Comparison of ENCODE assay signal across 19 cellular contexts in the genomic region with DNA sequence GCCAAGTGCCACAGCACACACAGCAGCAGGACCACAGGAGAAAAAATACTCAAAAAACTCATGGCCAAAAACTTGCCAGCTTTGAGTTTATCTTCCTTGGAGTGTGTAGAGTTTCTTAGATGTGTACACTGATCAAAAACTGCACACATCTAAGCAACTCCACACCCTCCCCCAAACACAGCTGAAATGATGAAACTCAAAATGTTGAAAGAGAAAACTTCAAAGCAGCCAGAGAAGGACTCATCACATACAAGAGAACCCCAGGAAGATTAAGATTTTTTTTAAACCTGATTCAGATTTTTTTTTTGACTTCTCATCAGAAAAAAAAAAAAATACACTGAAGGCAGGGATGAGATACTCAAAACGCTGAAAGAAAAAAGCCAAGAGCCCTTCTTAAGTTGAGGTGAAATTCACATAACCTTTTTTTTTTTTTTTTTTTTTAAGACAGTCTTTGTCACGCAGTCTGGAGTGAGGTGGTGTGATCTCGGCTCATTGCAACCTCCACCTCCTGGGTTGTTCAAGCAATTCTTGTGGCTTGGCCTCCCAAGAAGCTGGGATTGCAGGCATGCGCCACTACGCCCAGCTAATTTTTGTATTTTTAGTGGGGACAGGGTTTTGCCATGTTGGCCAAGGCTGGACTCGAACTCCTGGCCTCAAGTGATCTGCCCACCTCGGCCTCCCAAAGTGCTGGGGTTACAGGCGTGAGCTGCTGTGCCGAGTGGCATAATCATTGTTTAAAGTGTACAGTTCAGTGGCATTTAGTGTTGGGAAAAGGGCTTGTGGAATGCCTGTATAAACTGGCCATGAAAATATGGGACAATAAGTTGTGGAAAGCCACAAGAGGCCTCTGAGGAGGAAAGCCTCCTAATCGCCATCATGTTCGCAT. TPM values are rescaled to one million over a fixed set of nuclear protein-coding genes. Genes with fewer than 3 reads are reported as not detected.
DNase-seq lines count a peak whose midpoint lies in the region; ATAC-seq and TF ChIP-seq lines count a peak whose summit lies in the region.
"Had no signal": no experiment of that assay in that cellular context is flagged by ENCODE, and none has a peak within 500 bp of the region (broad histone marks: within the 10 kb centered on the region; RNA-seq: fewer than 3 reads in every experiment).

No MANE protein-coding gene starts in this region.

- H3K27ac ChIP-seq in DND-41 (ENCODE audit: low read length) = no peak overlapping the region
- H3K27ac ChIP-seq: BLaER1, epithelial cell of prostate, KMS-11, vagina, VCaP had no signal

- H3K9ac ChIP-seq in DND-41 (ENCODE audit: low read depth, low read length) = no peak overlapping the region
- H3K9ac ChIP-seq: BLaER1, KMS-11 had no signal

- peaks cover 34% of the 10 kb centered on the region for H3K36me3 ChIP-seq in DND-41 (ENCODE audit: insufficient read depth, low read length)

- H3K9me3 ChIP-seq in DND-41 (ENCODE audit: insufficient read depth, low read length, severe bottlenecking) = no peaks in the 10 kb centered on the region
- H3K9me3 ChIP-seq: BLaER1, vagina had no signal

- H3K79me2 ChIP-seq in DND-41 (ENCODE audit: insufficient read depth, low read length) = no peaks in the 10 kb centered on the region

- no peaks in the 10 kb centered on the region for H3K4me1 ChIP-seq in DND-41 (ENCODE audit: insufficient read depth, low read length)
- H3K4me1 ChIP-seq: vagina had no signal

- no peaks in the 10 kb centered on the region for H3K27me3 Mint-ChIP-seq in activated CD8-positive, alpha-beta T cell treated with anti-CD3 and anti-CD28 coated beads, Interleukin-2, amount 10 ng/mL, durations not matched to agents 7 days and 5 days (ENCODE audit: low read depth)
- H3K27me3 Mint-ChIP-seq: activated CD8-positive, alpha-beta memory T cell treated with anti-CD3 and anti-CD28 coated beads, Interleukin-2, amount 10 ng/mL, durations not matched to agents 7 days and 5 days; activated naive CD8-positive, alpha-beta T cell had no signal

- H3K4me2 ChIP-seq in DND-41 (ENCODE audit: insufficient read depth, low read length) = no peak overlapping the region
- H3K4me2 ChIP-seq: BLaER1, KMS-11 had no signal

- H3K4me1 Mint-ChIP-seq in activated CD8-positive, alpha-beta T cell treated with anti-CD3 and anti-CD28 coated beads, Interleukin-2, amount 10 ng/mL, durations not matched to agents 7 days and 5 days (ENCODE audit: low read depth) = peaks cover 17% of the 10 kb centered on the region

- H4K20me1 ChIP-seq in DND-41 (ENCODE audit: insufficient read depth, low read length) = no peaks in the 10 kb centered on the region; the same call in 1 of the 2 replicates

- DNase-seq in AG08395 (ENCODE audit: low spot score) = peak; percentile 42
- DNase-seq in DND-41 = peak; percentile 35
- no peak for DNase-seq in activated CD8-positive, alpha-beta T cell treated with anti-CD3 and anti-CD28 coated beads, Interleukin-2, amount 10 ng/mL, durations not matched to agents 7 days and 5 days
- peak; percentile 82 for DNase-seq in glomerular visceral epithelial cell (ENCODE audit: extremely low spot score)
- DNase-seq in KG1 (lab: John Stamatoyannopoulos, UW) = no peak
- DNase-seq in NCI-H524 (lab: John Stamatoyannopoulos, UW) = no peak
- DNase-seq in NCI-H146 treated with DMSO at 0.1 percent for 48 hours (lab: John Stamatoyannopoulos, UW; ENCODE audit: unreplicated experiment) = no peak
- DNase-seq: activated CD8-positive, alpha-beta memory T cell treated with anti-CD3 and anti-CD28 coated beads, Interleukin-2, amount 10 ng/mL, durations not matched to agents 7 days and 5 days; hippocampal formation; NCI-H1436 treated with DMSO at 0.1 percent for 48 hours had no signal

- POLR2A ChIA-PET in activated CD8-positive, alpha-beta T cell treated with anti-CD3 and anti-CD28 coated beads, Interleukin-2, amount 10 ng/mL, durations not matched to agents 7 days and 5 days (lab: Charles Lee) = no interaction called here

- H2AFZ ChIP-seq in DND-41 (ENCODE audit: low read depth, low read length) = no peak overlapping the region

- H3K4me3 Mint-ChIP-seq in activated CD8-positive, alpha-beta T cell treated with anti-CD3 and anti-CD28 coated beads, Interleukin-2, amount 10 ng/mL, durations not matched to agents 7 days and 5 days = no peak overlapping the region
- H3K4me3 Mint-ChIP-seq: activated CD8-positive, alpha-beta memory T cell treated with anti-CD3 and anti-CD28 coated beads, Interleukin-2, amount 10 ng/mL, durations not matched to agents 7 days and 5 days; activated naive CD8-positive, alpha-beta T cell had no signal

- H3K36me3 Mint-ChIP-seq in activated CD8-positive, alpha-beta T cell treated with anti-CD3 and anti-CD28 coated beads, Interleukin-2, amount 10 ng/mL, durations not matched to agents 7 days and 5 days (ENCODE audit: low read depth) = peaks cover 36% of the 10 kb centered on the region

- no peaks in the 10 kb centered on the region for H3K27me3 ChIP-seq in DND-41 (ENCODE audit: insufficient read depth, low read length, poor library complexity)
- H3K27me3 ChIP-seq: vagina had no signal

- peak; percentile 81 for ATAC-seq in DND-41 (ENCODE audit: insufficient read depth, low read depth)
- ATAC-seq in activated CD8-positive, alpha-beta T cell treated with anti-CD3 and anti-CD28 coated beads, Interleukin-2, amount 10 ng/mL, durations not matched to agents 7 days and 5 days = no peak
- no peak for ATAC-seq in HG03469 (IDR thresholded peaks at IDR 0.05; ENCODE audit: unreplicated experiment)
- ATAC-seq: activated CD8-positive, alpha-beta memory T cell treated with anti-CD3 and anti-CD28 coated beads, Interleukin-2, amount 10 ng/mL, durations not matched to agents 7 days and 5 days; left lobe of liver; SK-N-SH treated with all-trans-retinoic acid at 6 μM for 48 hours had no signal

- no peak for TF ChIP-seq CTCF in DND-41 (IDR thresholded peaks at IDR 0.05; ENCODE audit: borderline replicate concordance, extremely low read depth, low read length, poor library complexity, severe bottlenecking)

- CTCF ChIA-PET in activated CD8-positive, alpha-beta T cell treated with anti-CD3 and anti-CD28 coated beads, Interleukin-2, amount 10 ng/mL, durations not matched to agents 7 days and 5 days (lab: Charles Lee) = no interaction called here

- no peaks in the 10 kb centered on the region for H3K9me3 Mint-ChIP-seq in activated CD8-positive, alpha-beta T cell treated with anti-CD3 and anti-CD28 coated beads, Interleukin-2, amount 10 ng/mL, durations not matched to agents 7 days and 5 days (ENCODE audit: insufficient read depth)

- H3K27ac Mint-ChIP-seq in activated CD8-positive, alpha-beta T cell treated with anti-CD3 and anti-CD28 coated beads, Interleukin-2, amount 10 ng/mL, durations not matched to agents 7 days and 5 days = peak overlapping the region; percentile 66
- H3K27ac Mint-ChIP-seq: activated CD8-positive, alpha-beta memory T cell treated with anti-CD3 and anti-CD28 coated beads, Interleukin-2, amount 10 ng/mL, durations not matched to agents 7 days and 5 days; activated naive CD8-positive, alpha-beta T cell had no signal

- no peak overlapping the region for H3K4me3 ChIP-seq in DND-41 (ENCODE audit: low read depth in 1 of 2, low read length in 2 of 2)
- H3K4me3 ChIP-seq: BLaER1, vagina had no signal

RNA-seq across cellular contexts. Expression of a gene that starts 20.9 kb away (rescaled TPM):
- 100 to 1,000 TPM in 1 of 2 experiments, 10 to 100 TPM in 1; 94.5 to 100 TPM for total RNA-seq in activated CD8-positive, alpha-beta T cell treated with anti-CD3 and anti-CD28 coated beads, Interleukin-2, amount 10 ng/mL, durations not matched to agents 7 days and 5 days

RNA-seq across cellular contexts. Expression of a gene that starts 38.6 kb away (rescaled TPM):
- 10 to 100 TPM; 57.5 to 58.3 TPM for total RNA-seq in activated CD8-positive, alpha-beta T cell treated with anti-CD3 and anti-CD28 coated beads, Interleukin-2, amount 10 ng/mL, durations not matched to agents 7 days and 5 days

RNA-seq across cellular contexts. Expression of a gene that starts 38.7 kb away (rescaled TPM):
- under 1 TPM; 0.18 to 0.24 TPM for total RNA-seq in activated CD8-positive, alpha-beta T cell treated with anti-CD3 and anti-CD28 coated beads, Interleukin-2, amount 10 ng/mL, durations not matched to agents 7 days and 5 days

Comparison
In these comparisons a context has a peak if more than half of its experiments do, and no peak if none do; other contexts are left out.
1. DNase-seq: peak in AG08395 (single experiment), DND-41 (single experiment) and glomerular visceral epithelial cell (single experiment); none in activated CD8-positive, alpha-beta T cell treated with anti-CD3 and anti-CD28 coated beads, Interleukin-2, amount 10 ng/mL, durations not matched to agents 7 days and 5 days (single experiment), KG1 (single experiment), NCI-H524 (0 of 2) and NCI-H146 treated with DMSO at 0.1 percent for 48 hours (single experiment).